Comparison of ENCODE assay signal across 8 cellular contexts in genomic region chr21:43864313-43864805, GRCh38.
DNase-seq lines count a peak whose midpoint lies in the region; ATAC-seq lines count a peak whose summit lies in the region.

No MANE protein-coding gene starts in this region.

- intact Hi-C loops in posterior cingulate gyrus (cut with DNase I), result no loop called here

- ATAC-seq in GM18873 (IDR thresholded peaks at IDR 0.05; ENCODE audit: low FRiP score, unreplicated experiment), result no peak
- no peak for ATAC-seq in GM21529 (IDR thresholded peaks at IDR 0.05; ENCODE audit: unreplicated experiment)

- peak; percentile 42 for DNase-seq in NCI-H1436 (lab: John Stamatoyannopoulos, UW)
- no peak for DNase-seq in NCI-H1436 treated with DMSO at 0.1 percent for 48 hours (lab: John Stamatoyannopoulos, UW)
- DNase-seq in NCI-H2171 (lab: John Stamatoyannopoulos, UW), result peak; percentile 36
- DNase-seq in activated T-cell treated with anti-CD3 and anti-CD28 coated beads, Interleukin-2, amount 50 U/mL, for 48 hours, result peak; percentile 63 to 72
- peak; percentile 16 for DNase-seq in glomerular visceral epithelial cell (ENCODE audit: extremely low spot score)
- peak in 6 of 10 donors; percentile 21 to 91 (median 26) for DNase-seq in posterior cingulate gyrus
